In genomic region chr17:57835333-57835900, GRCh38 we compare ENCODE assay signal across 16 cellular contexts.
"Had no signal": no experiment of that assay in that cellular context is flagged by ENCODE, and none has a peak within 500 bp of the region (broad histone marks: within the 10 kb centered on the region; RNA-seq: fewer than 3 reads in every experiment).

No MANE protein-coding gene starts in this region.

- H3K27me3 ChIP-seq: neutrophil, SJSA1 had no signal

- H3K4me3 ChIP-seq: mucosa of descending colon, SJSA1, smooth muscle cell had no signal

- H3K27ac ChIP-seq: neutrophil, SJSA1 had no signal

- DNase-seq: activated CD4-positive, CD25-positive, alpha-beta regulatory T cell; activated gamma-delta T cell; activated T-cell treated with anti-CD3 and anti-CD28 coated beads, Interleukin-2, amount 50 U/mL, for 4 hours; amniotic stem cell; effector CD8-positive, alpha-beta T cell; foreskin melanocyte; mucosa of descending colon; naive thymus-derived CD4-positive, alpha-beta T cell; stimulated activated CD4-positive, alpha-beta T cell treated with anti-CD3 and anti-CD28 coated beads, Interleukin-4, amount 100 ng/mL, for 4 hours; stimulated activated CD8-positive, alpha-beta memory T cell treated with anti-CD3 and anti-CD28 coated beads, Interleukin-4, amount 100 ng/mL, for 48 hours; stimulated activated naive CD4-positive, alpha-beta T cell treated with Interleukin-2 at 50 U/mL for 16 hours had no signal

- ATAC-seq: activated naive CD4-positive, alpha-beta T cell treated with anti-CD3 and anti-CD28 coated beads, Interleukin-2, amount 50 U/mL, for 72 hours; activated T-cell treated with anti-CD3 and anti-CD28 coated beads, Interleukin-2, amount 50 U/mL, for 4 hours; left lobe of liver; mucosa of descending colon; naive thymus-derived CD4-positive, alpha-beta T cell had no signal

- H3K9me3 ChIP-seq: mucosa of descending colon, neutrophil, SJSA1 had no signal
